ENCODE assay signal across 24 cellular contexts in genomic region chr4:48372272-48372671, GRCh38.
"Had no signal": no experiment of that assay in that cellular context is flagged by ENCODE, and none has a peak within 500 bp of the region (broad histone marks: within the 10 kb centered on the region; RNA-seq: fewer than 3 reads in every experiment).

No MANE protein-coding gene starts in this region.

- H3K27me3 ChIP-seq: Peyer's patch, SJSA1 had no signal

- H3K9me3 Mint-ChIP-seq: activated naive CD4-positive, alpha-beta T cell treated with anti-CD3 and anti-CD28 coated beads, Interleukin-2, amount 50 U/mL, for 24 hours; activated T-cell treated with anti-CD3 and anti-CD28 coated beads, Interleukin-2, amount 50 U/mL, for 24 hours; activated T-helper 1 cell treated with anti-CD3 and anti-CD28 coated beads, Interleukin-12 subunit alpha, Interleukin-12 subunit beta, Interleukin-2, Interleukin-4 antibody, amounts not matched to agents 30 ng/mL and 10 ng/mL and 1 ng/mL, durations not matched to agents 14 hours and 24 hours and 36 hours; central memory CD8-positive, alpha-beta T cell had no signal

- DNase-seq: activated CD4-positive, alpha-beta T cell treated with anti-CD3 and anti-CD28 coated beads for 48 hours; activated CD4-positive, alpha-beta T cell treated with anti-CD3 and anti-CD28 coated beads, Interleukin-2, amount 50 U/mL, for 48 hours; activated CD4-positive, CD25-positive, alpha-beta regulatory T cell treated with anti-CD3 and anti-CD28 coated beads, Interleukin-2, amount 50 U/mL, for 72 hours; activated CD8-positive, alpha-beta memory T cell treated with anti-CD3 and anti-CD28 coated beads, Interleukin-2, amount 10 ng/mL, durations not matched to agents 7 days and 5 days; activated effector memory CD4-positive, alpha-beta T cell treated with Interleukin-2 at 50 U/mL for 16 hours; activated naive CD4-positive, alpha-beta T cell; activated T-cell treated with anti-CD3 and anti-CD28 coated beads, Interleukin-2, amount 50 U/mL, for 24 hours; aorta; MM.1S; NCI-H146; NCI-H1930; NCI-H2107; NCI-H446 treated with DMSO at 0.1 percent for 48 hours; NCI-H524 treated with DMSO at 0.1 percent for 48 hours; NCI-H82; Peyer's patch; SHP77; SW 1271 had no signal

- H3K36me3 ChIP-seq: Peyer's patch, SJSA1 had no signal

- H3K4me3 Mint-ChIP-seq: activated CD8-positive, alpha-beta memory T cell treated with anti-CD3 and anti-CD28 coated beads, Interleukin-2, amount 10 ng/mL, durations not matched to agents 7 days and 5 days; activated naive CD4-positive, alpha-beta T cell treated with anti-CD3 and anti-CD28 coated beads, Interleukin-2, amount 50 U/mL, for 24 hours; activated T-cell treated with anti-CD3 and anti-CD28 coated beads, Interleukin-2, amount 50 U/mL, for 24 hours; activated T-helper 1 cell treated with anti-CD3 and anti-CD28 coated beads, Interleukin-12 subunit alpha, Interleukin-12 subunit beta, Interleukin-2, Interleukin-4 antibody, amounts not matched to agents 30 ng/mL and 10 ng/mL and 1 ng/mL, durations not matched to agents 14 hours and 24 hours and 36 hours; central memory CD8-positive, alpha-beta T cell had no signal

- H3K9me3 ChIP-seq: Peyer's patch, SJSA1 had no signal

- ATAC-seq: activated CD8-positive, alpha-beta memory T cell treated with anti-CD3 and anti-CD28 coated beads, Interleukin-2, amount 10 ng/mL, durations not matched to agents 7 days and 5 days; SK-N-SH treated with all-trans-retinoic acid at 6 μM for 48 hours had no signal

- H3K27me3 Mint-ChIP-seq: activated CD8-positive, alpha-beta memory T cell treated with anti-CD3 and anti-CD28 coated beads, Interleukin-2, amount 10 ng/mL, durations not matched to agents 7 days and 5 days; activated naive CD4-positive, alpha-beta T cell treated with anti-CD3 and anti-CD28 coated beads, Interleukin-2, amount 50 U/mL, for 24 hours; activated T-cell treated with anti-CD3 and anti-CD28 coated beads, Interleukin-2, amount 50 U/mL, for 24 hours; central memory CD8-positive, alpha-beta T cell had no signal

- H3K27ac ChIP-seq: KMS-11, Peyer's patch, SJSA1 had no signal

- H3K4me3 ChIP-seq: Peyer's patch, SJSA1 had no signal

- H3K27ac Mint-ChIP-seq: activated CD8-positive, alpha-beta memory T cell treated with anti-CD3 and anti-CD28 coated beads, Interleukin-2, amount 10 ng/mL, durations not matched to agents 7 days and 5 days; activated naive CD4-positive, alpha-beta T cell treated with anti-CD3 and anti-CD28 coated beads, Interleukin-2, amount 50 U/mL, for 24 hours; activated T-cell treated with anti-CD3 and anti-CD28 coated beads, Interleukin-2, amount 50 U/mL, for 24 hours; activated T-helper 1 cell treated with anti-CD3 and anti-CD28 coated beads, Interleukin-12 subunit alpha, Interleukin-12 subunit beta, Interleukin-2, Interleukin-4 antibody, amounts not matched to agents 30 ng/mL and 10 ng/mL and 1 ng/mL, durations not matched to agents 14 hours and 24 hours and 36 hours had no signal
